9 cellular contexts compared by ENCODE assay signal in the genomic region with DNA sequence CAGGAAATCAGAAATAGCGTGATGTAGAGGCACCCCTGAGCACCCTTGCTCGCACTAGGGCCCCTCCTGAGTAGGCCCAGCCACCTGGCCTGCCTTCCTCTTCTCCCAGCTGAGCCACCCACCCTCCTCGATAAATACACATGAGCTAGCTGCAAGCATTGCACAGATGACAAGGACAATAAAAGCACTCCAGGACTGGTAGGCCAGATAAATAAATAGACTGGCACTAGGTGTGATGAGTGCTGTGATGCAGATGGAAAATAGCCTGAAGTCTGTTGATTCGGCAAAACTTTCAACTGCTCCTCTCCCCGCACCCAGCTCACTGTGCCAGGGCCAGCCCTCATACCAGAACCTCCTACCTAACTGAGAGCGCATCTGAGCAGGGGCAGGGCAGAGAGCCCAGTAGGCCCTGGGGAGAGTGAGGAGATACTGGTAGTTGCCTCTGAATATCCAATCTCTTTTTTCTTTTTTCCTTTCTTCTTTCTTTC. TPM values are rescaled to one million over a fixed set of nuclear protein-coding genes. Genes with fewer than 3 reads are reported as not detected.
DNase-seq lines count a peak whose midpoint lies in the region; ATAC-seq and TF ChIP-seq lines count a peak whose summit lies in the region.
"Had no signal": no experiment of that assay in that cellular context is flagged by ENCODE, and none has a peak within 500 bp of the region (broad histone marks: within the 10 kb centered on the region; RNA-seq: fewer than 3 reads in every experiment).

No MANE protein-coding gene starts in this region.

- ATAC-seq in activated naive CD8-positive, alpha-beta T cell treated with anti-CD3 and anti-CD28 coated beads, Interleukin-2, amount 50 U/mL, for 24 hours = no peak
- ATAC-seq in HG02678 (IDR thresholded peaks at IDR 0.05; ENCODE audit: unreplicated experiment) = no peak

- peaks cover 7% of the 10 kb centered on the region for H3F3A ChIP-seq in SK-N-SH (replicated peaks; ENCODE audit: insufficient read depth)

- intact Hi-C loops in vagina (cut with DNase I) = no loop called here

- WGBS in SK-N-SH (ENCODE audit: low lambda C conversion rate) = 91% methylated on average over 6 of the region's 6 CpGs

- peak; percentile 93 for DNase-seq in DMS153 (lab: John Stamatoyannopoulos, UW)
- DNase-seq in NCI-H128 (lab: John Stamatoyannopoulos, UW; ENCODE audit: unreplicated experiment) = peak; percentile 3
- DNase-seq in activated naive CD8-positive, alpha-beta T cell treated with anti-CD3 and anti-CD28 coated beads, Interleukin-2, amount 50 U/mL, for 24 hours = no peak
- DNase-seq in osteoblast (ENCODE audit: insufficient read length, low spot score, missing footprints) = peak; percentile 54
- DNase-seq in vagina (ENCODE audit: extremely low spot score in 2 of 2) = no peak
- DNase-seq in stimulated activated naive CD4-positive, alpha-beta T cell treated with Interleukin-2 at 50 U/mL for 16 hours (lab: John Stamatoyannopoulos, UW) = no peak
- DNase-seq in SK-N-SH = no peak
- DNase-seq: GF-D8 had no signal

- H3K9me2 ChIP-seq in SK-N-SH = no peaks in the 10 kb centered on the region

- TF ChIP-seq RAD21 in SK-N-SH (IDR thresholded peaks at IDR 0.05; ENCODE audit: low read length) = no peak

- H3K27me3 Mint-ChIP-seq in activated naive CD8-positive, alpha-beta T cell treated with anti-CD3 and anti-CD28 coated beads, Interleukin-2, amount 50 U/mL, for 24 hours = no peaks in the 10 kb centered on the region

- peaks cover 43% of the 10 kb centered on the region for H3K4me1 Mint-ChIP-seq in activated naive CD8-positive, alpha-beta T cell treated with anti-CD3 and anti-CD28 coated beads, Interleukin-2, amount 50 U/mL, for 24 hours

- H3K4me1 ChIP-seq in osteoblast (ENCODE audit: insufficient read depth, low read length) (peaks cover 11% of the 10 kb centered on the region), vagina (peaks cover 38% of the 10 kb centered on the region), SK-N-SH (ENCODE audit: control insufficient read depth in 1 of 2, insufficient read depth in 2 of 2, low read depth in 1 of 2, low read length in 1 of 2) (peaks cover 5 to 18% of the 10 kb centered on the region in 2 experiments; a peak in 3 of 4 replicates)

- H3K9me3 Mint-ChIP-seq in activated naive CD8-positive, alpha-beta T cell treated with anti-CD3 and anti-CD28 coated beads, Interleukin-2, amount 50 U/mL, for 24 hours = no peaks in the 10 kb centered on the region

- H3K79me2 ChIP-seq in osteoblast (ENCODE audit: insufficient read depth, low read length) (peaks cover 56% of the 10 kb centered on the region), SK-N-SH (ENCODE audit: insufficient read depth) (peaks cover 36% of the 10 kb centered on the region)

- H2AFZ ChIP-seq in osteoblast (ENCODE audit: low read length) = no peak overlapping the region
- no peak overlapping the region for H2AFZ ChIP-seq in SK-N-SH (ENCODE audit: low read depth)

- H3K4me3 ChIP-seq in osteoblast (ENCODE audit: insufficient read depth, low read length) = no peak overlapping the region
- no peak overlapping the region for H3K4me3 ChIP-seq in vagina
- no peak overlapping the region for H3K4me3 ChIP-seq in SK-N-SH (ENCODE audit: low read depth in 2 of 2, low read length in 1 of 2)

- H4K20me1 ChIP-seq in osteoblast (ENCODE audit: insufficient read depth, low read length) (peaks cover 8% of the 10 kb centered on the region), SK-N-SH (ENCODE audit: insufficient read depth) (no peaks in the 10 kb centered on the region)

- TF ChIP-seq EP300 in SK-N-SH (IDR thresholded peaks at IDR 0.05; ENCODE audit: borderline replicate concordance in 1 of 2, low read depth in 1 of 2, low read length in 1 of 2) = no peak

- H3K27ac ChIP-seq in osteoblast (ENCODE audit: low read depth, low read length) (no peak overlapping the region), vagina (no peak overlapping the region), SK-N-SH (ENCODE audit: low read depth in 2 of 2, low read length in 1 of 2) (no peak overlapping the region)

- no peak overlapping the region for H3K9ac ChIP-seq in SK-N-SH

- H3K36me3 ChIP-seq in osteoblast (ENCODE audit: insufficient read depth, low read length) (no peaks in the 10 kb centered on the region), vagina (no peaks in the 10 kb centered on the region), SK-N-SH (replicated peaks in 1 of 2; ENCODE audit: control insufficient read depth in 1 of 2, insufficient read depth in 2 of 2, low read length in 1 of 2) (peaks cover 0 to 14% of the 10 kb centered on the region in 2 experiments)

- H3K36me3 Mint-ChIP-seq in activated naive CD8-positive, alpha-beta T cell treated with anti-CD3 and anti-CD28 coated beads, Interleukin-2, amount 50 U/mL, for 24 hours (ENCODE audit: low read depth) = peaks cover 6% of the 10 kb centered on the region

- TF ChIP-seq CTCF in osteoblast (IDR thresholded peaks at IDR 0.05; ENCODE audit: extremely low read depth, low read depth, low read length) (no peak), vagina (IDR thresholded peaks at IDR 0.05) (no peak), SK-N-SH (IDR thresholded peaks at IDR 0.05) (no peak)

- POLR2A ChIA-PET in SK-N-SH (lab: Yijun Ruan, JAX) = no interaction called here

- no peaks in the 10 kb centered on the region for H3K27me3 ChIP-seq in osteoblast (ENCODE audit: insufficient read depth, low read length)
- H3K27me3 ChIP-seq in vagina = no peaks in the 10 kb centered on the region
- no peaks in the 10 kb centered on the region for H3K27me3 ChIP-seq in SK-N-SH (ENCODE audit: insufficient read depth)

- no peak overlapping the region for H3K4me3 Mint-ChIP-seq in activated naive CD8-positive, alpha-beta T cell treated with anti-CD3 and anti-CD28 coated beads, Interleukin-2, amount 50 U/mL, for 24 hours

- CTCF ChIA-PET in SK-N-SH (lab: Yijun Ruan, JAX) = no interaction called here

- H3K4me2 ChIP-seq in osteoblast (ENCODE audit: insufficient read depth, low read length) = no peak overlapping the region
- no peak overlapping the region for H3K4me2 ChIP-seq in SK-N-SH

- peak overlapping the region; percentile 27 for H3K27ac Mint-ChIP-seq in activated naive CD8-positive, alpha-beta T cell treated with anti-CD3 and anti-CD28 coated beads, Interleukin-2, amount 50 U/mL, for 24 hours

- TF ChIP-seq POLR2A in vagina (IDR thresholded peaks at IDR 0.05) = no peak

- H3K9me3 ChIP-seq in osteoblast (ENCODE audit: low read depth, low read length) (no peaks in the 10 kb centered on the region), vagina (no peaks in the 10 kb centered on the region), SK-N-SH (no peaks in the 10 kb centered on the region)

TF ChIP-seq in SK-N-SH, 30 proteins besides CTCF, POLR2A, EP300 and RAD21:
- TF ChIP-seq, protein P1, sequence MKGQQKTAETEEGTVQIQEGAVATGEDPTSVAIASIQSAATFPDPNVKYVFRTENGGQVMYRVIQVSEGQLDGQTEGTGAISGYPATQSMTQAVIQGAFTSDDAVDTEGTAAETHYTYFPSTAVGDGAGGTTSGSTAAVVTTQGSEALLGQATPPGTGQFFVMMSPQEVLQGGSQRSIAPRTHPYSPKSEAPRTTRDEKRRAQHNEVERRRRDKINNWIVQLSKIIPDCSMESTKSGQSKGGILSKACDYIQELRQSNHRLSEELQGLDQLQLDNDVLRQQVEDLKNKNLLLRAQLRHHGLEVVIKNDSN (IDR thresholded peaks at IDR 0.05; ENCODE audit: borderline replicate concordance, low read depth) = no peak
- TF ChIP-seq, protein P2, sequence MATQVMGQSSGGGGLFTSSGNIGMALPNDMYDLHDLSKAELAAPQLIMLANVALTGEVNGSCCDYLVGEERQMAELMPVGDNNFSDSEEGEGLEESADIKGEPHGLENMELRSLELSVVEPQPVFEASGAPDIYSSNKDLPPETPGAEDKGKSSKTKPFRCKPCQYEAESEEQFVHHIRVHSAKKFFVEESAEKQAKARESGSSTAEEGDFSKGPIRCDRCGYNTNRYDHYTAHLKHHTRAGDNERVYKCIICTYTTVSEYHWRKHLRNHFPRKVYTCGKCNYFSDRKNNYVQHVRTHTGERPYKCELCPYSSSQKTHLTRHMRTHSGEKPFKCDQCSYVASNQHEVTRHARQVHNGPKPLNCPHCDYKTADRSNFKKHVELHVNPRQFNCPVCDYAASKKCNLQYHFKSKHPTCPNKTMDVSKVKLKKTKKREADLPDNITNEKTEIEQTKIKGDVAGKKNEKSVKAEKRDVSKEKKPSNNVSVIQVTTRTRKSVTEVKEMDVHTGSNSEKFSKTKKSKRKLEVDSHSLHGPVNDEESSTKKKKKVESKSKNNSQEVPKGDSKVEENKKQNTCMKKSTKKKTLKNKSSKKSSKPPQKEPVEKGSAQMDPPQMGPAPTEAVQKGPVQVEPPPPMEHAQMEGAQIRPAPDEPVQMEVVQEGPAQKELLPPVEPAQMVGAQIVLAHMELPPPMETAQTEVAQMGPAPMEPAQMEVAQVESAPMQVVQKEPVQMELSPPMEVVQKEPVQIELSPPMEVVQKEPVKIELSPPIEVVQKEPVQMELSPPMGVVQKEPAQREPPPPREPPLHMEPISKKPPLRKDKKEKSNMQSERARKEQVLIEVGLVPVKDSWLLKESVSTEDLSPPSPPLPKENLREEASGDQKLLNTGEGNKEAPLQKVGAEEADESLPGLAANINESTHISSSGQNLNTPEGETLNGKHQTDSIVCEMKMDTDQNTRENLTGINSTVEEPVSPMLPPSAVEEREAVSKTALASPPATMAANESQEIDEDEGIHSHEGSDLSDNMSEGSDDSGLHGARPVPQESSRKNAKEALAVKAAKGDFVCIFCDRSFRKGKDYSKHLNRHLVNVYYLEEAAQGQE (IDR thresholded peaks at IDR 0.05; ENCODE audit: low read depth, low read length) = no peak
- no peak for TF ChIP-seq TAF1 (IDR thresholded peaks at IDR 0.05; ENCODE audit: borderline replicate concordance, low read depth, low read length)

RNA-seq across cellular contexts. Expression of a gene that starts 54.5 kb away (rescaled TPM):
- 122 and 133 TPM in 2 replicates for total RNA-seq in osteoblast
- total RNA-seq in vagina = 201 TPM
- 82.7 and 144 TPM in 2 replicates for polyA plus RNA-seq in SK-N-SH (2012; rRNA removed)
- polyA plus RNA-seq in SK-N-SH (2012; cell fraction: cytosol; rRNA removed) = 71.6 and 88.3 TPM in 2 replicates
- polyA plus RNA-seq in SK-N-SH (2012; cell fraction: nucleus; rRNA removed) = 120 and 170 TPM in 2 replicates

RNA-seq across cellular contexts. Expression of a gene that starts 56.2 kb away (rescaled TPM):
- total RNA-seq in osteoblast (25.0 and 29.8 TPM in 2 replicates), vagina (28.5 TPM)
- 9.7 and 10.9 TPM in 2 replicates for polyA plus RNA-seq in SK-N-SH (2012; rRNA removed)
- 6.3 and 7.8 TPM in 2 replicates for polyA plus RNA-seq in SK-N-SH (2012; cell fraction: cytosol; rRNA removed)
- polyA plus RNA-seq in SK-N-SH (2012; cell fraction: nucleus; rRNA removed) = 13.0 and 15.5 TPM in 2 replicates

Comparison
In these comparisons a context has a peak if more than half of its experiments do, and no peak if none do; other contexts are left out.
1. DNase-seq: peak in DMS153 (single experiment), NCI-H128 (single experiment) and osteoblast (single experiment); none in activated naive CD8-positive, alpha-beta T cell treated with anti-CD3 and anti-CD28 coated beads, Interleukin-2, amount 50 U/mL, for 24 hours (single experiment), vagina (0 of 2), stimulated activated naive CD4-positive, alpha-beta T cell treated with Interleukin-2 at 50 U/mL for 16 hours (single experiment) and SK-N-SH (single experiment).